Comparison of ENCODE assay signal across 24 cellular contexts in the genomic region with DNA sequence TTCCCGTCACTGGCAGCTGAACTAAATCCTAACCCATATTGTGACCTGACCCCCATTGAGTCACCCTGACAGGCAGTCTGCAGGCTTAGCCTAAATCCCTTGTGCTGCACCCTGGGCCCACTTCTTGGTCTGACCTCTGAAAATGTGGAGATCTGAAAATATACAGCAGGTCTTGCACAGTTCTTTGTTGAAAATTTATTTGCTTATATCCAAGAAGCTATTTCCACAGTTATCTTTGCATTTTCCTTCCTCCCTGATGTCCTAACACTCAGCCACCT.
DNase-seq lines count a peak whose midpoint lies in the region; ATAC-seq, FAIRE-seq and TF ChIP-seq lines count a peak whose summit lies in the region.
"Had no signal": no experiment of that assay in that cellular context is flagged by ENCODE, and none has a peak within 500 bp of the region (broad histone marks: within the 10 kb centered on the region; RNA-seq: fewer than 3 reads in every experiment).

No MANE protein-coding gene starts in this region.

- no peaks in the 10 kb centered on the region for H3K36me3 Mint-ChIP-seq in effector memory CD8-positive, alpha-beta T cell (ENCODE audit: insufficient read depth)

- no peak overlapping the region for H4K5ac ChIP-seq in IMR-90 (ENCODE audit: low read depth, low read length)

- WGBS in IMR-90 (ENCODE audit: extremely low coverage in 2 of 2, insufficient read length in 1 of 2), 2 experiments = no CpG with 5 or more reads among the region's 1 CpG
- 50 to 83% (median 77%) methylated on average over 1 of the region's 1 CpG for WGBS in stomach, 5 donors

- CTCF ChIA-PET in IMR-90 (lab: Yijun Ruan, JAX) = no interaction called here

- H3K4me1 ChIP-seq in IMR-90 (ENCODE audit: control insufficient read depth, insufficient read depth, low read length) (peaks cover 25% of the 10 kb centered on the region), breast epithelium (peaks cover 7 to 34% of the 10 kb centered on the region in 2 donors), kidney (ENCODE audit: control insufficient read depth in 1 of 2, insufficient read depth in 1 of 2, low read depth in 1 of 2, low read length in 2 of 2) (peaks cover 58 to 78% of the 10 kb centered on the region in 2 donors), stomach (peaks cover 55 to 87% (median 69%) of the 10 kb centered on the region in 4 donors)

- H3K27me3 ChIP-seq in IMR-90 (ENCODE audit: control insufficient read depth, insufficient read depth, low read length) (no peaks in the 10 kb centered on the region), breast epithelium (no peaks in the 10 kb centered on the region), stomach (no peaks in the 10 kb centered on the region)
- H3K27me3 ChIP-seq: ascending aorta, MG63, neural progenitor cell, tibial artery had no signal

- 0 out of 2 replicates have a peak overlapping the region, but pooled peaks have one; percentile 1 for H3K23ac ChIP-seq in IMR-90 (ENCODE audit: low read depth, low read length)

- H4K20me1 ChIP-seq in IMR-90 (ENCODE audit: insufficient read depth, low read length) = peaks cover 88% of the 10 kb centered on the region

- no peak overlapping the region for H2BK5ac ChIP-seq in IMR-90 (ENCODE audit: low read depth, low read length, poor library complexity, severe bottlenecking)

- no peak overlapping the region for H3K4ac ChIP-seq in IMR-90 (ENCODE audit: low read depth, low read length)

- H3K79me1 ChIP-seq in IMR-90 (ENCODE audit: low read depth in 1 of 2, low read length in 2 of 2) = peaks cover 51 to 92% of the 10 kb centered on the region in 2 experiments

- H3K27ac Mint-ChIP-seq in effector memory CD8-positive, alpha-beta T cell = no peak overlapping the region
- H3K27ac Mint-ChIP-seq: activated B cell treated with CpG ODN at 0.5 μM for 24 hours; activated CD8-positive, alpha-beta T cell treated with anti-CD3 and anti-CD28 coated beads for 36 hours; activated naive CD4-positive, alpha-beta T cell treated with anti-CD3 and anti-CD28 coated beads for 36 hours had no signal

- no peak for TF ChIP-seq CTCF in IMR-90 (conservative IDR thresholded peaks at IDR 0.05; ENCODE audit: low read depth, low read length)
- no peak for TF ChIP-seq CTCF in breast epithelium (IDR thresholded peaks at IDR 0.05)
- TF ChIP-seq CTCF in kidney (IDR thresholded peaks at IDR 0.05; ENCODE audit: borderline replicate concordance, extremely low read depth, insufficient read depth) = no peak
- no peak for TF ChIP-seq CTCF in stomach (IDR thresholded peaks at IDR 0.05)

- BruUV-seq in IMR-90 (replicated peaks; lab: Mats Ljungman, UMichigan) = no TSS peak

- no peak overlapping the region for H3K14ac ChIP-seq in IMR-90 (replicated peaks; ENCODE audit: low read depth, low read length)

- H2BK15ac ChIP-seq in IMR-90 (ENCODE audit: low read depth, low read length) = no peak overlapping the region

- no peak for TF ChIP-seq POLR2A in IMR-90 (IDR thresholded peaks at IDR 0.05; ENCODE audit: low read depth, low read length)
- no peak for TF ChIP-seq POLR2A in breast epithelium (IDR thresholded peaks at IDR 0.05)
- TF ChIP-seq POLR2A in stomach (IDR thresholded peaks at IDR 0.05) = no peak

- H4K8ac ChIP-seq in IMR-90 (ENCODE audit: low read depth in 2 of 2, low read length in 2 of 2) = no peak overlapping the region

- H3K18ac ChIP-seq in IMR-90 (ENCODE audit: low read depth, low read length) = no peak overlapping the region

- H2AK5ac ChIP-seq in IMR-90 (ENCODE audit: low read depth, low read length) = no peak overlapping the region

- no peaks in the 10 kb centered on the region for H3K9me3 ChIP-seq in IMR-90 (ENCODE audit: control insufficient read depth, insufficient read depth, low read length)
- H3K9me3 ChIP-seq in breast epithelium = no peaks in the 10 kb centered on the region
- H3K9me3 ChIP-seq in kidney (ENCODE audit: control insufficient read depth in 1 of 2, low read length in 2 of 2) = no peaks in the 10 kb centered on the region
- no peaks in the 10 kb centered on the region for H3K9me3 ChIP-seq in stomach
- H3K9me3 ChIP-seq: ascending aorta, MG63, mucosa of descending colon, tibial artery had no signal

- H3K9ac ChIP-seq in IMR-90 (ENCODE audit: low read depth, low read length) = no peak overlapping the region
- H3K9ac ChIP-seq in kidney (ENCODE audit: low read length in 2 of 2) = peak overlapping the region in 1 of 2 donors; percentile 4
- H3K9ac ChIP-seq: neural progenitor cell had no signal

- H3K27ac ChIP-seq in IMR-90 (ENCODE audit: insufficient read depth, low read length) (no peak overlapping the region), breast epithelium (peak overlapping the region; percentile 80 to 85), kidney (ENCODE audit: low read depth in 2 of 2, low read length in 2 of 2) (peak overlapping the region; percentile 97 to 99), stomach (peak overlapping the region in 3 of 5 donors; percentile 84 to 95 (median 89))
- H3K27ac ChIP-seq: neural progenitor cell had no signal

- no peak for DNase-seq in IMR-90
- no peak for DNase-seq in breast epithelium (ENCODE audit: low spot score in 2 of 2)
- no peak for DNase-seq in kidney
- no peak for DNase-seq in stomach
- DNase-seq in effector memory CD8-positive, alpha-beta T cell = no peak
- DNase-seq: activated B cell treated with CpG ODN at 0.5 μM for 24 hours; activated CD8-positive, alpha-beta T cell treated with anti-CD3 and anti-CD28 coated beads for 36 hours; activated naive CD4-positive, alpha-beta T cell treated with anti-CD3 and anti-CD28 coated beads for 36 hours; activated T-cell treated with anti-CD3 and anti-CD28 coated beads, Interleukin-2, amount 50 U/mL, for 1 hour; AML-193; left cardiac atrium; MG63; mucosa of descending colon; NCI-H1436; NCI-H2171; stimulated activated CD4-positive, alpha-beta T cell treated with anti-CD3 and anti-CD28 coated beads, Interleukin-15, amount 100 ng/mL, for 24 hours; stimulated activated naive CD4-positive, alpha-beta T cell; tibial artery had no signal

- FAIRE-seq in kidney (lab: Jason Lieb, UNC) = no peak
- FAIRE-seq: frontal cortex, H54 had no signal

- no peak overlapping the region for H3K4me3 Mint-ChIP-seq in effector memory CD8-positive, alpha-beta T cell
- H3K4me3 Mint-ChIP-seq: activated B cell treated with CpG ODN at 0.5 μM for 24 hours; activated CD8-positive, alpha-beta T cell treated with anti-CD3 and anti-CD28 coated beads for 36 hours; activated naive CD4-positive, alpha-beta T cell treated with anti-CD3 and anti-CD28 coated beads for 36 hours; neural progenitor cell had no signal

- no peak overlapping the region for H3K56ac ChIP-seq in IMR-90 (ENCODE audit: extremely low read depth, insufficient read depth, low read length)

- no peak overlapping the region for H3K4me2 ChIP-seq in IMR-90 (ENCODE audit: low read depth, low read length)
- H3K4me2 ChIP-seq: neural progenitor cell had no signal

- H3K36me3 ChIP-seq in IMR-90 (ENCODE audit: control insufficient read depth, insufficient read depth, low read length) = peaks cover 14% of the 10 kb centered on the region
- no peaks in the 10 kb centered on the region for H3K36me3 ChIP-seq in breast epithelium
- peaks cover 0 to 2% of the 10 kb centered on the region in 2 donors for H3K36me3 ChIP-seq in kidney (ENCODE audit: control insufficient read depth in 1 of 2, insufficient read depth in 2 of 2, low read length in 2 of 2)
- H3K36me3 ChIP-seq in stomach = peaks cover 0 to 18% (median 6%) of the 10 kb centered on the region in 4 donors
- H3K36me3 ChIP-seq: neural progenitor cell had no signal

- no peak for TF ChIP-seq RAD21 in IMR-90 (IDR thresholded peaks at IDR 0.05; ENCODE audit: low read length)

- intact Hi-C loops in IMR-90 (cut with micrococcal nuclease) (no loop called here), breast epithelium (cut with DNase I; ENCODE audit: low total_unique reads) (no loop called here), kidney (cut with DNase I) (no loop called here), stomach (cut with DNase I; ENCODE audit: low total_unique reads) (no loop called here)

- no peak overlapping the region for H2BK20ac ChIP-seq in IMR-90 (ENCODE audit: low read depth, low read length)

- no peak overlapping the region for H2BK120ac ChIP-seq in IMR-90 (ENCODE audit: low read depth, low read length)

- H3K4me1 Mint-ChIP-seq in effector memory CD8-positive, alpha-beta T cell (ENCODE audit: low read depth in 2 of 2) = peaks cover 4% of the 10 kb centered on the region in 2 donors

- POLR2A ChIA-PET in IMR-90 (lab: Charles Lee; ENCODE audit: unreplicated experiment) = no interaction called here

- H2AFZ ChIP-seq in IMR-90 (replicated peaks; ENCODE audit: low read length, poor library complexity) = no peak overlapping the region
- H2AFZ ChIP-seq: neural progenitor cell had no signal

- H2AK9ac ChIP-seq in IMR-90 (replicated peaks; ENCODE audit: low read depth, low read length, poor library complexity) = no peak overlapping the region

- peaks cover 7 to 21% of the 10 kb centered on the region in 2 donors for H3K27me3 Mint-ChIP-seq in effector memory CD8-positive, alpha-beta T cell
- H3K27me3 Mint-ChIP-seq: activated B cell treated with CpG ODN at 0.5 μM for 24 hours had no signal

- H3K4me3 ChIP-seq in IMR-90 (ENCODE audit: insufficient read depth, low read depth, low read length) (no peak overlapping the region), breast epithelium (no peak overlapping the region), kidney (ENCODE audit: low read length in 2 of 2) (peak overlapping the region in 1 of 2 donors; percentile 4), stomach (no peak overlapping the region)
- H3K4me3 ChIP-seq: ascending aorta, MG63, mucosa of descending colon, neural progenitor cell, tibial artery had no signal

- TF ChIP-seq EP300 in stomach (IDR thresholded peaks at IDR 0.05) = no peak

- in situ Hi-C loops in IMR-90 (cut with MboI; ENCODE audit: low sequenced_read_pairs) = no loop called here

- dilution Hi-C loops in IMR-90 (cut with HindIII; ENCODE audit: low sequenced_read_pairs, unreplicated experiment) = no loop called here

- H3K9me3 Mint-ChIP-seq in effector memory CD8-positive, alpha-beta T cell = no peaks in the 10 kb centered on the region
- H3K9me3 Mint-ChIP-seq: activated B cell treated with CpG ODN at 0.5 μM for 24 hours; activated CD8-positive, alpha-beta T cell treated with anti-CD3 and anti-CD28 coated beads for 36 hours; activated naive CD4-positive, alpha-beta T cell treated with anti-CD3 and anti-CD28 coated beads for 36 hours; neural progenitor cell had no signal

- H4K91ac ChIP-seq in IMR-90 (ENCODE audit: insufficient read depth, low read depth, low read length) = no peak overlapping the region

- H3K9me1 ChIP-seq in IMR-90 (ENCODE audit: insufficient read depth, low read length) = peaks cover 57% of the 10 kb centered on the region

- ATAC-seq in IMR-90 (ENCODE audit: low read depth) (peak; percentile 12), HG02610 (IDR thresholded peaks at IDR 0.05; ENCODE audit: unreplicated experiment) (no peak), GM19397 (IDR thresholded peaks at IDR 0.05; ENCODE audit: unreplicated experiment) (no peak)
- ATAC-seq in effector memory CD8-positive, alpha-beta T cell (replicated peaks) = no peak
- ATAC-seq: activated CD8-positive, alpha-beta T cell treated with anti-CD3 and anti-CD28 coated beads for 36 hours; mucosa of descending colon had no signal

TF ChIP-seq in IMR-90, 13 proteins besides CTCF, POLR2A, EP300 and RAD21 (continues in another document):
- TF ChIP-seq MAZ (IDR thresholded peaks at IDR 0.05; ENCODE audit: borderline replicate concordance, low read depth, low read length) (no peak), RCOR1 (IDR thresholded peaks at IDR 0.05; ENCODE audit: insufficient replicate concordance, low read length) (no peak)
